ENCODE assay signal across 12 cellular contexts in the genomic region with DNA sequence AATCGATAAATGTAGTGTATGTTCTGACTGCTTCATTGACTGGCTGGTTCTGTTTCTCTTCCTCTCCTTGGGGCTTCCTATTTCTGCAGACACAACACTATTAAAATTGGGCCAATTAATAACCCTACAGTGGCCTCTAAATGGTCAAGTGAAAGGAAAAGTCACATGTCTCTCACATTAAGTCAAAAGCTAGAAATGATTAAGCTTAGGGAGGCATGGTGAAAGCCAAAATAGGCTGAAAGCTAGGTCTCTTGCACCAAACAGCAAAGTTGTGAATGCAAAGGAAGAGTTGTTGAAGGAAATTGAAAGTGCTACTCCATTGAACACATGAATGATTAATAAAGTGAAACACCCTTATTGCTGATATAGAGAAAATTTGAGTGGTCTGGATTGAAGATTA. TPM values are rescaled to one million over a fixed set of nuclear protein-coding genes. Genes with fewer than 3 reads are reported as not detected.
DNase-seq lines count a peak whose midpoint lies in the region; ATAC-seq, FAIRE-seq and TF ChIP-seq lines count a peak whose summit lies in the region.
"Had no signal": no experiment of that assay in that cellular context is flagged by ENCODE, and none has a peak within 500 bp of the region (broad histone marks: within the 10 kb centered on the region; RNA-seq: fewer than 3 reads in every experiment).

No MANE protein-coding gene starts in this region.

- no peaks in the 10 kb centered on the region for H3K4me1 ChIP-seq in BE2C
- H3K4me1 ChIP-seq: foreskin keratinocyte had no signal

- DNase-seq in kidney tubule cell (ENCODE audit: low spot score): peak; percentile 55
- DNase-seq in BE2C: no peak
- DNase-seq in D721Med (ENCODE audit: insufficient read length, low spot score): no peak
- DNase-seq in erythroblast (lab: John Stamatoyannopoulos, UW): no peak
- no peak for DNase-seq in mesenteric fat pad (ENCODE audit: low spot score)
- DNase-seq: cortex of kidney; foreskin keratinocyte; MV-4-11; stimulated activated naive CD8-positive, alpha-beta T cell treated with anti-CD3 and anti-CD28 coated beads, Interleukin-15, Interleukin-2, amounts not matched to agents 100 U/mL and 50 U/mL, for 24 hours had no signal

- no peaks in the 10 kb centered on the region for H3K9me3 ChIP-seq in BE2C

- TF ChIP-seq CTCF in BE2C (IDR thresholded peaks at IDR 0.05; ENCODE audit: low read depth, low read length) (no peak), D721Med (IDR thresholded peaks at IDR 0.05; ENCODE audit: insufficient read depth, missing control alignments) (no peak)

- H3K27me3 ChIP-seq in BE2C: no peaks in the 10 kb centered on the region
- H3K27me3 ChIP-seq: foreskin keratinocyte had no signal

- H3K36me3 ChIP-seq in BE2C: peaks cover 11% of the 10 kb centered on the region; the same call in 1 of the 2 replicates

- FAIRE-seq in D721Med (lab: Jason Lieb, UNC): no peak

- peak; percentile 98 for ATAC-seq in GM18861 (IDR thresholded peaks at IDR 0.05; ENCODE audit: unreplicated experiment)
- ATAC-seq in GM21529 (IDR thresholded peaks at IDR 0.05; ENCODE audit: unreplicated experiment): peak; percentile 88
- peak; percentile 50 for ATAC-seq in HG03103 (IDR thresholded peaks at IDR 0.05; ENCODE audit: low read depth, unreplicated experiment)
- ATAC-seq: foreskin keratinocyte; stimulated activated naive CD8-positive, alpha-beta T cell treated with anti-CD3 and anti-CD28 coated beads, Interleukin-15, Interleukin-2, amounts not matched to agents 100 U/mL and 50 U/mL, for 24 hours had no signal

- no peak for TF ChIP-seq POLR2A in erythroblast (IDR thresholded peaks at IDR 0.05; ENCODE audit: low read length)

- no peak overlapping the region for H3K4me3 ChIP-seq in BE2C (ENCODE audit: low read depth, low read length)

RNA-seq across cellular contexts. Expression of a gene that starts 58.2 kb away (rescaled TPM):
- polyA plus RNA-seq in BE2C (2012; ENCODE audit: insufficient read depth, insufficient read length, low read depth): 91.2 TPM
- total RNA-seq in mesenteric fat pad: 151 TPM
